1 cellular context compared by ENCODE assay signal in the genomic region with DNA sequence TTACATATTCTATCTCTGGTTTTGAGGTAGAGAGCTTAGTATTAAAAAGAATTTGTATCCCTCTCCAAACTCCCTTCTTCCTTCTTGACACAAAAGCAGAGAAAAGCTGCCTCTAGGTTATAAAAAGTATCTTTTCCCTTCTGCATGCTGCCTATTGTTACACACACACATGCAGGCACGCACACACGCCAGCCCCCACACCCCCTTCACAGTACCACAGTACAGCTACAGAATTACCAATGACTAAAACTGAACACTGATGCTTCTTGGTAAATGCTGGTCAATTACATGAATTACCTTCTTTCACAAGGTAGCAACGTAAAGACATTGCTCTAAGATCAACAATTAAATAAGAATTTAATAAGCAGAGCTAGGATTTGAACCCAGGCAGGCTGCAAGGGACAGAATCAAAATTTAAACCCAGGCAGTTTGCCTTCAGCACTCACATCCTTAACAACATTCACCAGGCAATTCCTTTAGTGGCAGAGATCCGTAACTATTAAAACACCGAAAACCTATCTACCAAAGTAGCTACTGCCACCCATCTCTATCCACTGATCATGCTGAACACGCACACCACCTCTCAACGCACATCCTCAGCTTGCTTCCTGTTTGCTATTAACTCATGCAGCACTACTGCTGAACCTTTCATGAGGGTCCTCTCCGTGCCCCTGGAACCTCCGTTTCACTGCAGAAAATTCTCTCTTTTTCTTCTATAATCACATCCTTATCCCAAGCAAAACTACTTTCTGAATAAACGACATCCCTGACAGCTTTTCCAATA.
TF ChIP-seq lines count a peak whose summit lies in the region.

No MANE protein-coding gene starts in this region.

TF ChIP-seq in HepG2, 621 proteins besides CTCF, POLR2A, EP300 and RAD21:
- TF ChIP-seq, protein P1, sequence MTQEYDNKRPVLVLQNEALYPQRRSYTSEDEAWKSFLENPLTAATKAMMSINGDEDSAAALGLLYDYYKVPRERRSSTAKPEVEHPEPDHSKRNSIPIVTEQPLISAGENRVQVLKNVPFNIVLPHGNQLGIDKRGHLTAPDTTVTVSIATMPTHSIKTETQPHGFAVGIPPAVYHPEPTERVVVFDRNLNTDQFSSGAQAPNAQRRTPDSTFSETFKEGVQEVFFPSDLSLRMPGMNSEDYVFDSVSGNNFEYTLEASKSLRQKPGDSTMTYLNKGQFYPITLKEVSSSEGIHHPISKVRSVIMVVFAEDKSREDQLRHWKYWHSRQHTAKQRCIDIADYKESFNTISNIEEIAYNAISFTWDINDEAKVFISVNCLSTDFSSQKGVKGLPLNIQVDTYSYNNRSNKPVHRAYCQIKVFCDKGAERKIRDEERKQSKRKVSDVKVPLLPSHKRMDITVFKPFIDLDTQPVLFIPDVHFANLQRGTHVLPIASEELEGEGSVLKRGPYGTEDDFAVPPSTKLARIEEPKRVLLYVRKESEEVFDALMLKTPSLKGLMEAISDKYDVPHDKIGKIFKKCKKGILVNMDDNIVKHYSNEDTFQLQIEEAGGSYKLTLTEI (CRISPR knock-in tag; conservative IDR thresholded peaks at IDR 0.05), result no peak
- TF ChIP-seq RAD51 (IDR thresholded peaks at IDR 0.05; ENCODE audit: borderline replicate concordance) (no peak), ZNF329 (CRISPR knock-in tag; IDR thresholded peaks at IDR 0.05; ENCODE audit: low read depth) (no peak), ZBTB39 (CRISPR knock-in tag; IDR thresholded peaks at IDR 0.05) (no peak), HOXA7 (CRISPR knock-in tag; IDR thresholded peaks at IDR 0.05) (no peak)
TF ChIP-seq in HepG2: peak in this region for 0.
